Comparison of ENCODE assay signal across 20 cellular contexts in genomic region chr1:33454646-33455282, GRCh38. TPM values are rescaled to one million over a fixed set of nuclear protein-coding genes. Genes with fewer than 3 reads are reported as not detected.
A peak's percentile ranks its signal among the peaks of the same experiment; 100 is the strongest.
DNase-seq lines count a peak whose midpoint lies in the region; ATAC-seq, FAIRE-seq and TF ChIP-seq lines count a peak whose summit lies in the region.
"Had no signal": no experiment of that assay in that cellular context is flagged by ENCODE, and none has a peak within 500 bp of the region (broad histone marks: within the 10 kb centered on the region; RNA-seq: fewer than 3 reads in every experiment).

No MANE protein-coding gene starts in this region.

- no peak overlapping the region for H3K23ac ChIP-seq in IMR-90 (ENCODE audit: low read depth, low read length)

- H3K4me1 ChIP-seq in IMR-90 (ENCODE audit: control insufficient read depth, insufficient read depth, low read length) (peaks cover 12% of the 10 kb centered on the region), mammary epithelial cell (ENCODE audit: insufficient read depth, low read length) (peaks cover 27% of the 10 kb centered on the region)
- H3K4me1 ChIP-seq: pancreas had no signal

- no peak overlapping the region for H3K14ac ChIP-seq in IMR-90 (replicated peaks; ENCODE audit: low read depth, low read length)

- in situ Hi-C loops in IMR-90 (cut with MboI; ENCODE audit: low sequenced_read_pairs) (loop anchor here (5.0 kb wide), 1 partner anchor 87 kb away; no protein-coding TSS in a partner anchor), mammary epithelial cell (cut with MboI; ENCODE audit: low sequenced_read_pairs in 2 of 2) (loop anchor here in 1 of 2 donors (25.0 kb wide), 1 partner anchor 92 kb away; no protein-coding TSS in a partner anchor)

- H2BK120ac ChIP-seq in IMR-90 (ENCODE audit: low read depth, low read length): no peak overlapping the region

- CTCF ChIA-PET in IMR-90 (lab: Yijun Ruan, JAX): interaction anchor here (0.6 to 1.6 kb wide), 7 partner anchors 13 to 159 kb away, joined by 3 to 12 read pairs (median 3); no protein-coding TSS in a partner anchor
- CTCF ChIA-PET in mammary epithelial cell (lab: Charles Lee; ENCODE audit: low non-redundant PET): no interaction called here

- H4K20me1 ChIP-seq in IMR-90 (ENCODE audit: insufficient read depth, low read length): peaks cover 4% of the 10 kb centered on the region; the same call in 1 of the 2 replicates
- no peaks in the 10 kb centered on the region for H4K20me1 ChIP-seq in mammary epithelial cell (ENCODE audit: insufficient read depth, low read length)

- H3K27ac ChIP-seq in IMR-90 (ENCODE audit: insufficient read depth, low read length) (no peak overlapping the region), VCaP (peak overlapping the region; percentile 50; the same call in 1 of the 2 replicates), caudate nucleus (ENCODE audit: low read depth, low read length) (no peak overlapping the region), mammary epithelial cell (ENCODE audit: insufficient read depth, low read depth, low read length) (no peak overlapping the region)
- H3K27ac ChIP-seq: pancreas had no signal

- H2AFZ ChIP-seq in IMR-90 (replicated peaks; ENCODE audit: low read length, poor library complexity) (peak overlapping the region; percentile 9), mammary epithelial cell (ENCODE audit: low read depth, low read length) (no peak overlapping the region)

- no peak overlapping the region for H4K5ac ChIP-seq in IMR-90 (ENCODE audit: low read depth, low read length)

- no peaks in the 10 kb centered on the region for H3K36me3 ChIP-seq in IMR-90 (ENCODE audit: control insufficient read depth, insufficient read depth, low read length)
- no peaks in the 10 kb centered on the region for H3K36me3 ChIP-seq in mammary epithelial cell (ENCODE audit: insufficient read depth, low read length)
- H3K36me3 ChIP-seq: pancreas, thoracic aorta had no signal

- no peak overlapping the region for H3K56ac ChIP-seq in IMR-90 (ENCODE audit: extremely low read depth, insufficient read depth, low read length)

- no peak for TF ChIP-seq CTCF in IMR-90 (conservative IDR thresholded peaks at IDR 0.05; ENCODE audit: low read depth, low read length)
- no peak for TF ChIP-seq CTCF in VCaP (conservative IDR thresholded peaks at IDR 0.05)
- TF ChIP-seq CTCF in mammary epithelial cell (conservative IDR thresholded peaks at IDR 0.05 in 1 of 2, IDR thresholded peaks at IDR 0.05 in 1 of 2; ENCODE audit: extremely low read depth in 1 of 2, insufficient read depth in 1 of 2, low read depth in 1 of 2, low read length in 2 of 2): no peak

- H3K9ac ChIP-seq in IMR-90 (ENCODE audit: low read depth, low read length) (no peak overlapping the region), mammary epithelial cell (ENCODE audit: insufficient read depth, low read length) (no peak overlapping the region)

- H3K4me2 ChIP-seq in IMR-90 (ENCODE audit: low read depth, low read length) (no peak overlapping the region), mammary epithelial cell (ENCODE audit: insufficient read depth, low read depth, low read length) (no peak overlapping the region)
- H3K4me2 ChIP-seq: smooth muscle cell had no signal

- no peak overlapping the region for H3K18ac ChIP-seq in IMR-90 (ENCODE audit: low read depth, low read length)

- H3K9me3 ChIP-seq in IMR-90 (ENCODE audit: control insufficient read depth, insufficient read depth, low read length): no peaks in the 10 kb centered on the region
- H3K9me3 ChIP-seq in mammary epithelial cell (replicated peaks; ENCODE audit: insufficient read depth, low read length): no peaks in the 10 kb centered on the region
- H3K9me3 ChIP-seq: pancreas, thoracic aorta had no signal

- no peak overlapping the region for H2AK5ac ChIP-seq in IMR-90 (ENCODE audit: low read depth, low read length)

- no peak overlapping the region for H2BK5ac ChIP-seq in IMR-90 (ENCODE audit: low read depth, low read length, poor library complexity, severe bottlenecking)

- H4K8ac ChIP-seq in IMR-90 (ENCODE audit: low read depth in 2 of 2, low read length in 2 of 2): no peak overlapping the region

- no peak for TF ChIP-seq RAD21 in IMR-90 (IDR thresholded peaks at IDR 0.05; ENCODE audit: low read length)

- POLR2A ChIA-PET in IMR-90 (lab: Charles Lee; ENCODE audit: unreplicated experiment): no interaction called here

- no peak for ATAC-seq in IMR-90 (ENCODE audit: low read depth)
- ATAC-seq in GM21723 (IDR thresholded peaks at IDR 0.05; ENCODE audit: unreplicated experiment): no peak

- no peak overlapping the region for H2BK15ac ChIP-seq in IMR-90 (ENCODE audit: low read depth, low read length)

- peaks cover 0 to 2% of the 10 kb centered on the region in 2 experiments; a peak in 1 of 4 replicates for H3K79me1 ChIP-seq in IMR-90 (ENCODE audit: low read depth in 1 of 2, low read length in 2 of 2)

- H3K4me3 ChIP-seq in IMR-90 (ENCODE audit: insufficient read depth, low read depth, low read length): no peak overlapping the region
- H3K4me3 ChIP-seq in mammary epithelial cell (replicated peaks in 1 of 3; ENCODE audit: insufficient read depth in 1 of 3, low read depth in 2 of 3, low read length in 3 of 3): no peak overlapping the region
- H3K4me3 ChIP-seq: pancreas, smooth muscle cell, thoracic aorta had no signal

- H3K4ac ChIP-seq in IMR-90 (ENCODE audit: low read depth, low read length): no peak overlapping the region

- WGBS in IMR-90 (ENCODE audit: extremely low coverage in 2 of 2, insufficient read length in 1 of 2), 2 experiments: 100% methylated on average over 2 of the region's 8 CpGs; no CpG with 5 or more reads in 1 of the 2 experiments
- 100% methylated on average over 4 of the region's 8 CpGs for WGBS in mammary epithelial cell (ENCODE audit: low coverage, missing lambda C conversion rate)

- no peaks in the 10 kb centered on the region for H3K79me2 ChIP-seq in mammary epithelial cell (ENCODE audit: insufficient read depth, low read length)

- no peak for FAIRE-seq in GM12891 (lab: Jason Lieb, UNC)
- FAIRE-seq: colon, endothelial cell of umbilical vein, pancreas had no signal

- no TSS peak for BruUV-seq in IMR-90 (replicated peaks; lab: Mats Ljungman, UMichigan)
- BruUV-seq in mammary epithelial cell (replicated peaks; lab: Mats Ljungman, UMichigan): no TSS peak

- H2AK9ac ChIP-seq in IMR-90 (replicated peaks; ENCODE audit: low read depth, low read length, poor library complexity): no peak overlapping the region

- TF ChIP-seq POLR2A in IMR-90 (IDR thresholded peaks at IDR 0.05; ENCODE audit: low read depth, low read length) (no peak), GM12891 (IDR thresholded peaks at IDR 0.05; ENCODE audit: low read depth, low read length) (no peak)

- DNase-seq in DMS 273 (lab: John Stamatoyannopoulos, UW; ENCODE audit: unreplicated experiment) (peak; percentile 87), IMR-90 (no peak), islet precursor cell (peak; percentile 45), GM12891 (ENCODE audit: insufficient read length, low spot score) (no peak), caudate nucleus (lab: John Stamatoyannopoulos, UW) (no peak), mammary epithelial cell (no peak)
- DNase-seq: activated CD4-positive, CD25-positive, alpha-beta regulatory T cell treated with anti-CD3 and anti-CD28 coated beads, Interleukin-2, amount 50 U/mL, for 72 hours; activated CD8-positive, alpha-beta memory T cell treated with anti-CD3 and anti-CD28 coated beads, Interleukin-2, amount 10 ng/mL, durations not matched to agents 7 days and 5 days; activated gamma-delta T cell; aorta; left ventricle myocardium superior; NCI-H2081 treated with DMSO at 0.1 percent for 48 hours; pancreas; SIG-M5 had no signal

- H3K27me3 ChIP-seq in IMR-90 (ENCODE audit: control insufficient read depth, insufficient read depth, low read length) (no peaks in the 10 kb centered on the region), mammary epithelial cell (ENCODE audit: insufficient read depth, low read length) (no peaks in the 10 kb centered on the region)
- H3K27me3 ChIP-seq: pancreas had no signal

- no peak overlapping the region; the same call in 1 of the 2 replicates for H2BK20ac ChIP-seq in IMR-90 (ENCODE audit: low read depth, low read length)

- dilution Hi-C loops in IMR-90 (cut with HindIII; ENCODE audit: low sequenced_read_pairs, unreplicated experiment): no loop called here
- dilution Hi-C loops in mammary epithelial cell (cut with HindIII; ENCODE audit: low sequenced_read_pairs): no loop called here

- H3K9me1 ChIP-seq in IMR-90 (ENCODE audit: insufficient read depth, low read length): peaks cover 5% of the 10 kb centered on the region

- H4K91ac ChIP-seq in IMR-90 (ENCODE audit: insufficient read depth, low read depth, low read length): no peak overlapping the region

- intact Hi-C loops in IMR-90 (cut with micrococcal nuclease): loop anchor here (5.0 kb wide), 2 partner anchors 237 to 327 kb away; no protein-coding TSS in a partner anchor
- intact Hi-C loops in mammary epithelial cell (cut with micrococcal nuclease): loop anchor here (1.0 to 5.0 kb wide), 4 partner anchors 72 to 357 kb away; no protein-coding TSS in a partner anchor

TF ChIP-seq in IMR-90, 13 proteins besides CTCF, POLR2A, EP300 and RAD21 (continues in another document):
- TF ChIP-seq MAFK (IDR thresholded peaks at IDR 0.05; ENCODE audit: low read depth, low read length) (no peak), CHD1 (IDR thresholded peaks at IDR 0.05; ENCODE audit: low read depth, low read length) (no peak), NFE2L2 (IDR thresholded peaks at IDR 0.05; ENCODE audit: low read depth, low read length) (no peak), CEBPB (IDR thresholded peaks at IDR 0.05; ENCODE audit: low read depth, low read length) (no peak)

TF ChIP-seq in GM12891, 5 proteins besides CTCF, POLR2A, EP300 and RAD21:
- TF ChIP-seq POLR2AphosphoS5 (IDR thresholded peaks at IDR 0.05; ENCODE audit: low read depth, low read length) (no peak), SPI1 (IDR thresholded peaks at IDR 0.05; ENCODE audit: low read depth, low read length) (no peak), TAF1 (IDR thresholded peaks at IDR 0.05; ENCODE audit: low read depth, low read length) (no peak), PAX5 (IDR thresholded peaks at IDR 0.05; ENCODE audit: insufficient read depth, low read length, severe bottlenecking) (no peak), POU2F2 (IDR thresholded peaks at IDR 0.05; ENCODE audit: low read depth, low read length) (no peak)

RNA-seq across cellular contexts. Expression of gene ZSCAN20, which starts 17.7 kb away (rescaled TPM):
- total RNA-seq in IMR-90 (2012; rRNA removed) (8.1 and 11.1 TPM in 2 replicates), mammary epithelial cell (1 to 10 TPM; 5.3 to 8.0 TPM)
- polyA plus RNA-seq in IMR-90 (2012; rRNA removed) (1.9 and 2.1 TPM in 2 replicates), mammary epithelial cell (1.3 TPM)
- polyA plus RNA-seq in IMR-90 (2012; cell fraction: cytosol; rRNA removed): 0.79 and 0.81 TPM in 2 replicates
- 3.0 and 5.9 TPM in 2 replicates for polyA plus RNA-seq in IMR-90 (2012; cell fraction: nucleus; rRNA removed; ENCODE audit: low replicate concordance)
- 0.90 TPM for polyA plus RNA-seq in GM12891 (2012; ENCODE audit: low read depth, missing spikeins)
- polyA minus RNA-seq in mammary epithelial cell: 6.2 TPM

RNA-seq across cellular contexts. Expression of gene PHC2, which starts 23.9 kb away (rescaled TPM):
- total RNA-seq in IMR-90 (2012; rRNA removed): 43.3 and 46.4 TPM in 2 replicates
- 86.3 and 98.1 TPM in 2 replicates for polyA plus RNA-seq in IMR-90 (2012; rRNA removed)
- 91.9 and 128 TPM in 2 replicates for polyA plus RNA-seq in IMR-90 (2012; cell fraction: cytosol; rRNA removed)
- 110 and 133 TPM in 2 replicates for polyA plus RNA-seq in IMR-90 (2012; cell fraction: nucleus; rRNA removed; ENCODE audit: low replicate concordance)
- 12.1 TPM for polyA plus RNA-seq in GM12891 (2012; ENCODE audit: low read depth, missing spikeins)
- total RNA-seq in mammary epithelial cell: 100 to 1,000 TPM; 136 to 140 TPM
- 106 TPM for polyA plus RNA-seq in mammary epithelial cell
- polyA minus RNA-seq in mammary epithelial cell: 144 TPM

Comparison
In these comparisons a context has a peak if more than half of its experiments do, and no peak if none do; other contexts are left out.
1. DNase-seq: peak in DMS 273 (single experiment) and islet precursor cell (single experiment); none in IMR-90 (single experiment), GM12891 (single experiment), caudate nucleus (0 of 61) and mammary epithelial cell (single experiment).